17 cellular contexts compared by ENCODE assay signal in genomic region chr20:44954198-44954597, GRCh38.
"Had no signal": no experiment of that assay in that cellular context is flagged by ENCODE, and none has a peak within 500 bp of the region (broad histone marks: within the 10 kb centered on the region; RNA-seq: fewer than 3 reads in every experiment).

No MANE protein-coding gene starts in this region.

- H3K27ac ChIP-seq: esophagus squamous epithelium, heart right ventricle, left lung, stomach, upper lobe of left lung, WERI-Rb-1 had no signal

- H3K27me3 ChIP-seq: esophagus squamous epithelium, heart right ventricle, left lung, stomach, upper lobe of left lung had no signal

- DNase-seq: activated CD4-positive, alpha-beta memory T cell treated with anti-CD3 and anti-CD28 coated beads for 36 hours; activated CD4-positive, alpha-beta T cell treated with anti-CD3 and anti-CD28 coated beads for 4 hours; activated naive CD4-positive, alpha-beta T cell treated with anti-CD3 and anti-CD28 coated beads, Interleukin-2, amount 10 ng/mL, durations not matched to agents 7 days and 5 days; activated T-cell treated with anti-CD3 and anti-CD28 coated beads, Interleukin-2, amount 50 U/mL, for 1 hour; effector CD8-positive, alpha-beta T cell; esophagus squamous epithelium; heart right ventricle; left lung; nephron progenitor cell; occipital lobe; posterior cingulate gyrus; retina; stimulated activated CD4-positive, alpha-beta T cell treated with anti-CD3 and anti-CD28 coated beads, Interleukin-2, amount 100 ng/mL, for 24 hours; stomach; upper lobe of left lung; WERI-Rb-1 had no signal

- H3K27ac Mint-ChIP-seq: activated CD4-positive, alpha-beta memory T cell treated with anti-CD3 and anti-CD28 coated beads for 36 hours; nephron progenitor cell; T-helper 1 cell treated with Interleukin-12 subunit alpha and Interleukin-12 subunit beta and Interleukin-4 antibody, amounts not matched to agents 30 μg/mL and 1 μg/mL, for 36 hours had no signal

- H3K27me3 Mint-ChIP-seq: activated CD4-positive, alpha-beta memory T cell treated with anti-CD3 and anti-CD28 coated beads for 36 hours; activated naive CD4-positive, alpha-beta T cell treated with anti-CD3 and anti-CD28 coated beads, Interleukin-2, amount 10 ng/mL, durations not matched to agents 7 days and 5 days had no signal

- H3K9me3 ChIP-seq: esophagus squamous epithelium, heart right ventricle, left lung, stomach, upper lobe of left lung had no signal

- ATAC-seq: heart right ventricle, left lung had no signal

- H3K9me3 Mint-ChIP-seq: activated CD4-positive, alpha-beta memory T cell treated with anti-CD3 and anti-CD28 coated beads for 36 hours; activated naive CD4-positive, alpha-beta T cell treated with anti-CD3 and anti-CD28 coated beads, Interleukin-2, amount 10 ng/mL, durations not matched to agents 7 days and 5 days; nephron progenitor cell; T-helper 1 cell treated with Interleukin-12 subunit alpha and Interleukin-12 subunit beta and Interleukin-4 antibody, amounts not matched to agents 30 μg/mL and 1 μg/mL, for 36 hours had no signal

- H3K4me3 ChIP-seq: esophagus squamous epithelium, heart right ventricle, left lung, stomach, upper lobe of left lung had no signal

- H3K4me3 Mint-ChIP-seq: activated CD4-positive, alpha-beta memory T cell treated with anti-CD3 and anti-CD28 coated beads for 36 hours; activated naive CD4-positive, alpha-beta T cell treated with anti-CD3 and anti-CD28 coated beads, Interleukin-2, amount 10 ng/mL, durations not matched to agents 7 days and 5 days; nephron progenitor cell; T-helper 1 cell treated with Interleukin-12 subunit alpha and Interleukin-12 subunit beta and Interleukin-4 antibody, amounts not matched to agents 30 μg/mL and 1 μg/mL, for 36 hours had no signal
